In the genomic region with DNA sequence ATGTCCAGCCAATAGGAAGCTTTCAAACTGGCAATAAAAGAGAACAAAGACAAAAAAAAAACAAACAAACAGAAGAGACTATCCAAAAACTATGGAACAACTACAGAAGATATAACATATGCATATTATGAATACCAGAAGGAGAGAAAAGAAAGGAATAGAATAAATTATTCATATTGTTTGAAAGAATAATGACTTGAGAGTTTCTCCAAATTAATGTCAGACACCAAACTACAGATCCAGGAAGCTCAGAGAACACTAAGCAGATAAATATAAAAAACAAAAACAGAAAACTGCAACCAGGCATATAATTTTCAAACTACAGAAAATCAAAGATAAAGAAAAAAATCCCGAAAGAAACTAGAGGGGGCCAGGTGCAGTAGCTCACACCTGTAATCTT, we compare ENCODE assay signal across 30 cellular contexts. TPM values are rescaled to one million over a fixed set of nuclear protein-coding genes. Genes with fewer than 3 reads are reported as not detected.
"Had no signal": no experiment of that assay in that cellular context is flagged by ENCODE, and none has a peak within 500 bp of the region (broad histone marks: within the 10 kb centered on the region; RNA-seq: fewer than 3 reads in every experiment).

No MANE protein-coding gene starts in this region.

- H3K4me1 Mint-ChIP-seq: natural killer cell, nephron had no signal

- H3K27me3 ChIP-seq: neural progenitor cell, ovary, right lobe of liver, sigmoid colon, suprapubic skin, testis, tibial artery, transverse colon, upper lobe of left lung, vagina had no signal

- ATAC-seq: natural killer cell; psoas muscle; right cardiac atrium; right lobe of liver; stimulated activated memory B cell treated with anti-CD40 and anti-IgM and Interleukin-4, amounts not matched to agents 10 μg/mL and 1 μg/mL and 100 μg/mL, for 72 hours; stimulated activated naive CD8-positive, alpha-beta T cell treated with anti-CD3 and anti-CD28 coated beads, Interleukin-15, amount 100 ng/mL, for 72 hours; stimulated activated naive CD8-positive, alpha-beta T cell treated with anti-CD3 and anti-CD28 coated beads, Interleukin-15, Interleukin-2, amounts not matched to agents 100 U/mL and 50 U/mL, for 24 hours had no signal

- H3K4me1 ChIP-seq: neural progenitor cell, parathyroid adenoma, psoas muscle, right lobe of liver, sigmoid colon, suprapubic skin, tibial artery, transverse colon, upper lobe of left lung, vagina had no signal

- H3K4me3 ChIP-seq: neural progenitor cell, ovary, psoas muscle, right lobe of liver, sigmoid colon, suprapubic skin, testis, tibial artery, transverse colon, upper lobe of left lung, vagina had no signal

- H3K27me3 Mint-ChIP-seq: progenitor cell of endocrine pancreas; stimulated activated memory B cell treated with anti-CD40 and anti-IgM and Interleukin-4, amounts not matched to agents 10 μg/mL and 1 μg/mL and 100 μg/mL, for 72 hours; stimulated activated naive CD8-positive, alpha-beta T cell treated with anti-CD3 and anti-CD28 coated beads, Interleukin-15, amount 100 ng/mL, for 72 hours had no signal

- H3K36me3 ChIP-seq: neural progenitor cell, ovary, right lobe of liver, sigmoid colon, suprapubic skin, tibial artery, transverse colon, upper lobe of left lung, vagina had no signal

- H3K36me3 Mint-ChIP-seq: natural killer cell; neural progenitor cell; stimulated activated memory B cell treated with anti-CD40 and anti-IgM and Interleukin-4, amounts not matched to agents 10 μg/mL and 1 μg/mL and 100 μg/mL, for 72 hours had no signal

- H3K79me2 ChIP-seq: parathyroid adenoma had no signal

- H3K9me3 Mint-ChIP-seq: natural killer cell; neural progenitor cell; stimulated activated memory B cell treated with anti-CD40 and anti-IgM and Interleukin-4, amounts not matched to agents 10 μg/mL and 1 μg/mL and 100 μg/mL, for 72 hours; stimulated activated naive CD8-positive, alpha-beta T cell treated with anti-CD3 and anti-CD28 coated beads, Interleukin-15, amount 100 ng/mL, for 72 hours had no signal

- H3K4me2 ChIP-seq: neural progenitor cell had no signal

- H3K27ac ChIP-seq: neural progenitor cell, ovary, parathyroid adenoma, psoas muscle, right lobe of liver, sigmoid colon, suprapubic skin, testis, tibial artery, transverse colon, upper lobe of left lung, vagina had no signal

- H3K9ac ChIP-seq: neural progenitor cell, parathyroid adenoma had no signal

- H3K4me3 Mint-ChIP-seq: natural killer cell; nephron; neural progenitor cell; stimulated activated memory B cell treated with anti-CD40 and anti-IgM and Interleukin-4, amounts not matched to agents 10 μg/mL and 1 μg/mL and 100 μg/mL, for 72 hours; stimulated activated naive CD8-positive, alpha-beta T cell treated with anti-CD3 and anti-CD28 coated beads, Interleukin-15, amount 100 ng/mL, for 72 hours had no signal

- DNase-seq: natural killer cell; occipital lobe; ovary; posterior cingulate gyrus; psoas muscle; right cardiac atrium; right lobe of liver; sigmoid colon; small intestine; stimulated activated CD4-positive, alpha-beta T cell treated with anti-CD3 and anti-CD28 coated beads, Interleukin-12 subunit alpha, Interleukin-12 subunit beta, amount 100 ng/mL, for 4 hours; stimulated activated CD4-positive, alpha-beta T cell treated with anti-CD3 and anti-CD28 coated beads, Interleukin-1b, Interleukin-23, amount 100 ng/mL, for 48 hours; stimulated activated CD4-positive, alpha-beta T cell treated with anti-CD3 and anti-CD28 coated beads, Interleukin-4, amount 100 ng/mL, for 1 hour; stimulated activated CD4-positive, alpha-beta T cell treated with anti-CD3 and anti-CD28 coated beads, Interleukin-4, amount 100 ng/mL, for 4 hours; stimulated activated CD8-positive, alpha-beta memory T cell treated with anti-CD3 and anti-CD28 coated beads, Interleukin-4, amount 100 ng/mL, for 48 hours; stimulated activated naive CD4-positive, alpha-beta T cell; stimulated activated naive CD8-positive, alpha-beta T cell treated with anti-CD3 and anti-CD28 coated beads, Interleukin-15, amount 100 ng/mL, for 72 hours; stimulated activated naive CD8-positive, alpha-beta T cell treated with anti-CD3 and anti-CD28 coated beads, Interleukin-15, Interleukin-2, amounts not matched to agents 100 U/mL and 50 U/mL, for 24 hours; substantia nigra; testis; tibial artery; transverse colon; upper lobe of left lung had no signal

- H3K9me3 ChIP-seq: ovary, psoas muscle, right lobe of liver, sigmoid colon, suprapubic skin, testis, tibial artery, transverse colon, upper lobe of left lung, vagina had no signal

- H3K27ac Mint-ChIP-seq: natural killer cell; nephron; neural progenitor cell; progenitor cell of endocrine pancreas; stimulated activated memory B cell treated with anti-CD40 and anti-IgM and Interleukin-4, amounts not matched to agents 10 μg/mL and 1 μg/mL and 100 μg/mL, for 72 hours had no signal

- H2AFZ ChIP-seq: neural progenitor cell, parathyroid adenoma had no signal

RNA-seq across cellular contexts. Expression of gene AP3B2, which starts 34.1 kb away (rescaled TPM):
- total RNA-seq: skeletal muscle tissue had no signal
